Comparison of ENCODE assay signal across 8 cellular contexts in genomic region chr1:39671793-39672550, GRCh38. TPM values are rescaled to one million over a fixed set of nuclear protein-coding genes. Genes with fewer than 3 reads are reported as not detected.
DNase-seq lines count a peak whose midpoint lies in the region; ATAC-seq and TF ChIP-seq lines count a peak whose summit lies in the region.

NT5C1A (minus strand) TSS chr1:39672107; CDS start chr1:39672038, 69 bp downstream.

- TF ChIP-seq CTCF in AG10803 (conservative IDR thresholded peaks at IDR 0.05; ENCODE audit: low read length) (no peak), HFFc6 (IDR thresholded peaks at IDR 0.05) (no peak), foreskin keratinocyte (conservative IDR thresholded peaks at IDR 0.05) (no peak)

- H3K4me3 ChIP-seq in AG10803 (ENCODE audit: low read length), result peak within 1 kb of the TSS; percentile 42

- no peaks in the 10 kb centered on the region for H3K4me1 ChIP-seq in foreskin keratinocyte

- no peak within 1 kb of the TSS for H3K27ac ChIP-seq in foreskin keratinocyte

- H3K4me1 Mint-ChIP-seq in HFFc6 (ENCODE audit: low read depth), result peaks cover 13% of the 10 kb centered on the region
- H3K4me1 Mint-ChIP-seq in activated T-cell treated with anti-CD3 and anti-CD28 coated beads, Interleukin-2, amount 50 U/mL, for 72 hours (ENCODE audit: low read depth), result peaks cover 24% of the 10 kb centered on the region

- DNase-seq in AG10803 (ENCODE audit: low read depth), result no peak
- no peak for DNase-seq in HFFc6
- peak; percentile 55 to 60 for DNase-seq in activated T-cell treated with anti-CD3 and anti-CD28 coated beads, Interleukin-2, amount 50 U/mL, for 72 hours
- DNase-seq in foreskin keratinocyte, result no peak
- DNase-seq in nucleus accumbens (lab: John Stamatoyannopoulos, UW), result peak in 29 of 56 donors; percentile 7 to 61 (median 34)
- DNase-seq in GM19240 (ENCODE audit: insufficient read length, low spot score), result no peak
- DNase-seq in effector CD4-positive, alpha-beta T cell, result no peak
- DNase-seq in COLO668 (lab: John Stamatoyannopoulos, UW; ENCODE audit: unreplicated experiment), result no peak

- peaks cover 31% of the 10 kb centered on the region for H3K27me3 Mint-ChIP-seq in HFFc6 (ENCODE audit: insufficient read depth)
- peaks cover 49% of the 10 kb centered on the region for H3K27me3 Mint-ChIP-seq in activated T-cell treated with anti-CD3 and anti-CD28 coated beads, Interleukin-2, amount 50 U/mL, for 72 hours (ENCODE audit: low read depth)

- ATAC-seq in activated T-cell treated with anti-CD3 and anti-CD28 coated beads, Interleukin-2, amount 50 U/mL, for 72 hours (replicated peaks in 1 of 2), result peak; percentile 43 to 64
- peak; percentile 23 for ATAC-seq in foreskin keratinocyte

- H3K9me3 Mint-ChIP-seq in HFFc6, result no peaks in the 10 kb centered on the region
- H3K9me3 Mint-ChIP-seq in activated T-cell treated with anti-CD3 and anti-CD28 coated beads, Interleukin-2, amount 50 U/mL, for 72 hours, result no peaks in the 10 kb centered on the region

- H3K36me3 Mint-ChIP-seq in HFFc6 (ENCODE audit: low read depth), result no peaks in the 10 kb centered on the region
- no peaks in the 10 kb centered on the region for H3K36me3 Mint-ChIP-seq in activated T-cell treated with anti-CD3 and anti-CD28 coated beads, Interleukin-2, amount 50 U/mL, for 72 hours (ENCODE audit: insufficient read depth in 2 of 2)

- H3K27me3 ChIP-seq in foreskin keratinocyte, result peaks cover 77% of the 10 kb centered on the region

- no peak within 1 kb of the TSS for H3K27ac Mint-ChIP-seq in HFFc6
- H3K27ac Mint-ChIP-seq in activated T-cell treated with anti-CD3 and anti-CD28 coated beads, Interleukin-2, amount 50 U/mL, for 72 hours, result no peak within 1 kb of the TSS

- H3K4me3 Mint-ChIP-seq in HFFc6, result peak within 1 kb of the TSS; percentile 76
- H3K4me3 Mint-ChIP-seq in activated T-cell treated with anti-CD3 and anti-CD28 coated beads, Interleukin-2, amount 50 U/mL, for 72 hours, result peak within 1 kb of the TSS; percentile 73 to 74

RNA-seq across cellular contexts. Expression of gene NT5C1A, which starts in this region (rescaled TPM):
- total RNA-seq in HFFc6 (2021; fragmentation: NEBNext Ultra II Directional; extraction: Animal tissue kit (Norgen Biotek cat#: 25700)), result not detected
- total RNA-seq in activated T-cell treated with anti-CD3 and anti-CD28 coated beads, Interleukin-2, amount 50 U/mL, for 72 hours, result under 1 TPM in 1 of 2 donors, not detected in 1; 0.29 TPM
- total RNA-seq in foreskin keratinocyte, result not detected in 2 replicates
- not detected in 2 replicates for polyA plus RNA-seq in foreskin keratinocyte

Comparison
In these comparisons a context has a peak if more than half of its experiments do, and no peak if none do; other contexts are left out.
1. Peak in DNase-seq and ATAC-seq in activated T-cell treated with anti-CD3 and anti-CD28 coated beads, Interleukin-2, amount 50 U/mL, for 72 hours; RNA of the gene not detected or under 1 TPM.
2. Peak in ATAC-seq in foreskin keratinocyte; RNA of the gene not detected or under 1 TPM.
3. DNase-seq: peak in nucleus accumbens (29 of 56); none in AG10803 (single experiment), HFFc6 (single experiment), foreskin keratinocyte (0 of 2), GM19240 (single experiment), effector CD4-positive, alpha-beta T cell (single experiment) and COLO668 (single experiment).